22 cellular contexts compared by ENCODE assay signal in genomic region chr7:103887853-103888602, GRCh38.
DNase-seq lines count a peak whose midpoint lies in the region; ATAC-seq, FAIRE-seq and TF ChIP-seq lines count a peak whose summit lies in the region.
"Had no signal": no experiment of that assay in that cellular context is flagged by ENCODE, and none has a peak within 500 bp of the region (broad histone marks: within the 10 kb centered on the region; RNA-seq: fewer than 3 reads in every experiment).

No MANE protein-coding gene starts in this region.

- WGBS in H1 (ENCODE audit: extremely low coverage in 1 of 2, insufficient coverage in 1 of 2, insufficient read length in 1 of 2, insufficient replicate concordance in 2 of 2, low coverage in 1 of 2, low lambda C conversion rate in 2 of 2, missing lambda C conversion rate in 1 of 2), 2 experiments, result 86% methylated on average over 2 of the region's 2 CpGs; no CpG with 5 or more reads in 1 of the 2 experiments
- 67 to 83% methylated on average over 2 of the region's 2 CpGs for WGBS in lower leg skin, 2 donors

- H3K14ac ChIP-seq in H1 (ENCODE audit: insufficient read length), result no peak overlapping the region

- no peak overlapping the region for H3K4me3 Mint-ChIP-seq in MCF 10A (ENCODE audit: unreplicated experiment)
- H3K4me3 Mint-ChIP-seq: activated naive CD8-positive, alpha-beta T cell; activated T-cell treated with anti-CD3 and anti-CD28 coated beads, Interleukin-2, amount 50 U/mL, for 24 hours; naive thymus-derived CD8-positive, alpha-beta T cell had no signal

- TF ChIP-seq CTCF in GM12873 (IDR thresholded peaks at IDR 0.05; ENCODE audit: insufficient read depth, low read depth, low read length, missing control alignments) (peak; percentile 23), H1 (IDR thresholded peaks at IDR 0.05; ENCODE audit: control extremely low read depth in 1 of 3, insufficient read depth in 1 of 3, low read depth in 1 of 3, low read length in 3 of 3) (peak in 1 of 3 experiments; percentile 46; a peak in 2 of 4 replicates), MCF 10A (IDR thresholded peaks at IDR 0.05; ENCODE audit: unreplicated experiment) (no peak), lower leg skin (IDR thresholded peaks at IDR 0.05) (no peak)

- BruUV-seq in MCF 10A (replicated peaks; lab: Mats Ljungman, UMichigan), result no TSS peak

- H3K9me3 ChIP-seq in H1 (ENCODE audit: insufficient read depth in 2 of 2, low read depth in 1 of 2, low read length in 1 of 2), result no peaks in the 10 kb centered on the region
- H3K9me3 ChIP-seq: body of pancreas, Caco-2 had no signal

- no peaks in the 10 kb centered on the region for H3K9me3 Mint-ChIP-seq in MCF 10A (ENCODE audit: unreplicated experiment)

- no peak overlapping the region for H4K5ac ChIP-seq in H1 (ENCODE audit: insufficient read length, low read depth, low read length)

- no peaks in the 10 kb centered on the region for H3K23me2 ChIP-seq in H1 (ENCODE audit: low read depth, low read length)

- no peak overlapping the region for H3K9ac ChIP-seq in H1 (replicated peaks in 1 of 4; ENCODE audit: extremely low read depth in 1 of 4, low read depth in 3 of 4, low read length in 3 of 4)

- H3K4me1 ChIP-seq in H1 (replicated peaks in 1 of 4; ENCODE audit: control insufficient read depth in 3 of 4, insufficient read depth in 4 of 4, low read length in 3 of 4), result no peaks in the 10 kb centered on the region
- H3K4me1 ChIP-seq: body of pancreas had no signal

- no peak overlapping the region for H2AFZ ChIP-seq in H1 (ENCODE audit: low read length)

- FAIRE-seq in H1 (lab: Jason Lieb, UNC), result no peak

- H3K4ac ChIP-seq in H1 (replicated peaks; ENCODE audit: insufficient read length, low read depth, low read length), result no peak overlapping the region

- H3K27me3 Mint-ChIP-seq in MCF 10A (ENCODE audit: insufficient read depth, unreplicated experiment), result peaks cover 21% of the 10 kb centered on the region

- no peaks in the 10 kb centered on the region for H4K20me1 ChIP-seq in H1 (replicated peaks in 1 of 2; ENCODE audit: control insufficient read depth in 1 of 2, insufficient read depth in 2 of 2, low read length in 2 of 2)

- H2BK12ac ChIP-seq in H1 (ENCODE audit: low read depth, low read length), result no peak overlapping the region

- DNase-seq in A172 (ENCODE audit: low spot score) (peak; percentile 47), OCI-M1 (lab: John Stamatoyannopoulos, UW) (peak; percentile 2), H1 (ENCODE audit: low read depth in 1 of 2, low spot score in 2 of 2) (no peak), NCI-H2081 (lab: John Stamatoyannopoulos, UW) (no peak), MCF 10A (ENCODE audit: unreplicated experiment) (no peak), lower leg skin (ENCODE audit: low spot score in 2 of 2) (no peak)
- DNase-seq: activated CD4-positive, alpha-beta T cell treated with anti-CD3 and anti-CD28 coated beads, Interleukin-2, amount 50 U/mL, for 48 hours; activated T-cell treated with anti-CD3 and anti-CD28 coated beads, Interleukin-2, amount 50 U/mL, for 24 hours; body of pancreas; Caco-2; naive thymus-derived CD8-positive, alpha-beta T cell; NCI-H748 treated with DMSO at 0.1 percent for 48 hours; stimulated activated CD4-positive, alpha-beta T cell treated with anti-CD3 and anti-CD28 coated beads, Interleukin-4, amount 100 ng/mL, for 4 hours; stimulated activated CD8-positive, alpha-beta memory T cell treated with anti-CD3 and anti-CD28 coated beads, Interleukin-4, amount 100 ng/mL, for 48 hours; substantia nigra had no signal

- no peak overlapping the region for H2AK5ac ChIP-seq in H1 (ENCODE audit: low read depth, low read length)

- intact Hi-C loops in MCF 10A (cut with micrococcal nuclease), result no loop called here
- intact Hi-C loops in lower leg skin (cut with DNase I; ENCODE audit: low total_unique reads), result no loop called here

- no peak overlapping the region for H3K56ac ChIP-seq in H1 (replicated peaks; ENCODE audit: insufficient read length, low read depth, low read length)

- no peak overlapping the region for H2BK5ac ChIP-seq in H1 (ENCODE audit: low read depth, low read length)

- no peak overlapping the region for H3K23ac ChIP-seq in H1 (ENCODE audit: insufficient read length)

- no peaks in the 10 kb centered on the region for H3K36me3 ChIP-seq in H1 (ENCODE audit: control insufficient read depth in 2 of 4, insufficient read depth in 4 of 4, low read length in 3 of 4)

- H3K27ac ChIP-seq in H1 (ENCODE audit: low read depth, low read length), result no peak overlapping the region
- H3K27ac ChIP-seq: body of pancreas, dorsolateral prefrontal cortex, RWPE1, skin epidermis had no signal

- CTCF ChIA-PET in H1 (lab: Charles Lee; ENCODE audit: partially characterized antibody), result interaction anchor here (0.8 to 2.0 kb wide), 4 partner anchors 9 to 73 kb away, joined by 3 to 15 read pairs (median 4); no protein-coding TSS in a partner anchor
- CTCF ChIA-PET in MCF 10A (lab: Yijun Ruan, JAX), result interaction anchor here (0.6 to 0.7 kb wide), 2 partner anchors 14 to 384 kb away, joined by 3 to 4 read pairs; no protein-coding TSS in a partner anchor

- no peaks in the 10 kb centered on the region for H3K27me3 ChIP-seq in H1 (replicated peaks in 1 of 4; ENCODE audit: control insufficient read depth in 3 of 4, extremely low read depth in 1 of 4, insufficient read depth in 3 of 4, low read length in 3 of 4)
- H3K27me3 ChIP-seq: body of pancreas had no signal

- no peak for TF ChIP-seq EP300 in H1 (IDR thresholded peaks at IDR 0.05; ENCODE audit: borderline replicate concordance in 1 of 2, low read depth in 2 of 2, low read length in 2 of 2)

- no peak overlapping the region for H2BK120ac ChIP-seq in H1 (replicated peaks; ENCODE audit: low read depth, low read length)

- peak; percentile 20 to 40; a peak in 3 of 4 replicates for TF ChIP-seq RAD21 in H1 (IDR thresholded peaks at IDR 0.05 in 1 of 2, conservative IDR thresholded peaks at IDR 0.05 in 1 of 2; ENCODE audit: low read depth in 2 of 2, low read length in 2 of 2)

- no peak overlapping the region for H3K27ac Mint-ChIP-seq in MCF 10A (ENCODE audit: low read depth, unreplicated experiment)
- H3K27ac Mint-ChIP-seq: activated naive CD8-positive, alpha-beta T cell; activated T-cell treated with anti-CD3 and anti-CD28 coated beads, Interleukin-2, amount 50 U/mL, for 24 hours; naive thymus-derived CD8-positive, alpha-beta T cell had no signal

- no peak overlapping the region for H3K18ac ChIP-seq in H1 (ENCODE audit: extremely low read depth, low read length)

- H2BK15ac ChIP-seq in H1 (ENCODE audit: low read length), result no peak overlapping the region

- no peak overlapping the region for H2BK20ac ChIP-seq in H1 (ENCODE audit: low read length)

- no peak for TF ChIP-seq POLR2A in H1 (IDR thresholded peaks at IDR 0.05; ENCODE audit: control extremely low read depth in 1 of 2, low read depth in 2 of 2, low read length in 2 of 2)
- no peak for TF ChIP-seq POLR2A in lower leg skin (IDR thresholded peaks at IDR 0.05)

- no peaks in the 10 kb centered on the region for H3K79me2 ChIP-seq in H1 (ENCODE audit: control insufficient read depth in 1 of 2, insufficient read depth in 2 of 2, low read length in 2 of 2)

- no peaks in the 10 kb centered on the region for H3K79me1 ChIP-seq in H1 (ENCODE audit: low read depth, low read length)

- H3K4me3 ChIP-seq in H1 (ENCODE audit: extremely low read depth in 1 of 4, insufficient read depth in 2 of 4, low read depth in 3 of 4, low read length in 4 of 4), result no peak overlapping the region
- no peak overlapping the region for H3K4me3 ChIP-seq in lower leg skin (ENCODE audit: low read depth, poor library complexity, severe bottlenecking)
- H3K4me3 ChIP-seq: body of pancreas, dorsolateral prefrontal cortex, skin epidermis had no signal

- H4K91ac ChIP-seq in H1 (replicated peaks; ENCODE audit: insufficient read length, low read length), result no peak overlapping the region

- POLR2A ChIA-PET in H1 (lab: Charles Lee; ENCODE audit: partially characterized antibody) (no interaction called here), MCF 10A (lab: Yijun Ruan, JAX) (no interaction called here)

- H3K36me3 Mint-ChIP-seq in MCF 10A (ENCODE audit: insufficient read depth, unreplicated experiment), result no peaks in the 10 kb centered on the region
- H3K36me3 Mint-ChIP-seq: activated naive CD8-positive, alpha-beta T cell; naive thymus-derived CD8-positive, alpha-beta T cell had no signal

- no peaks in the 10 kb centered on the region for H3K4me1 Mint-ChIP-seq in MCF 10A (ENCODE audit: insufficient read depth, unreplicated experiment)
- H3K4me1 Mint-ChIP-seq: naive thymus-derived CD8-positive, alpha-beta T cell had no signal

- H4K8ac ChIP-seq in H1 (ENCODE audit: extremely low read depth, insufficient read depth, low read length), result no peak overlapping the region

- ATAC-seq in HG03139 (IDR thresholded peaks at IDR 0.05; ENCODE audit: unreplicated experiment), result no peak
- ATAC-seq: body of pancreas; esophagus mucosa; naive thymus-derived CD8-positive, alpha-beta T cell had no signal

- no peak overlapping the region for H3K4me2 ChIP-seq in H1 (ENCODE audit: insufficient read depth in 1 of 2, low read depth in 2 of 2, low read length in 2 of 2)

TF ChIP-seq in H1, 55 proteins besides CTCF, POLR2A, EP300 and RAD21 (continues in another document):
- TF ChIP-seq NRF1 (IDR thresholded peaks at IDR 0.05; ENCODE audit: low read depth, low read length) (no peak), PHF8 (conservative IDR thresholded peaks at IDR 0.05; ENCODE audit: low read depth, low read length) (no peak), ATF3 (IDR thresholded peaks at IDR 0.05; ENCODE audit: insufficient read depth, low read depth, low read length) (no peak), GABPA (IDR thresholded peaks at IDR 0.05; ENCODE audit: borderline replicate concordance, insufficient read depth, low read length) (no peak), GTF2F1 (IDR thresholded peaks at IDR 0.05; ENCODE audit: borderline replicate concordance, low read depth, low read length) (no peak), RBBP5 (IDR thresholded peaks at IDR 0.05; ENCODE audit: borderline replicate concordance, low read depth, low read length) (no peak), YY1 (IDR thresholded peaks at IDR 0.05; ENCODE audit: low read depth, low read length) (no peak), TEAD4 (IDR thresholded peaks at IDR 0.05; ENCODE audit: low read depth, low read length) (no peak), SIN3A (conservative IDR thresholded peaks at IDR 0.05 in 1 of 2, IDR thresholded peaks at IDR 0.05 in 1 of 2; ENCODE audit: low read depth in 1 of 2, low read length in 2 of 2) (no peak), FOSL1 (IDR thresholded peaks at IDR 0.05; ENCODE audit: insufficient read depth, low read depth, low read length) (no peak), SP4 (IDR thresholded peaks at IDR 0.05; ENCODE audit: low read length) (no peak)

Comparison
In these comparisons a context has a peak if more than half of its experiments do, and no peak if none do; other contexts are left out.
1. DNase-seq: peak in A172 (single experiment) and OCI-M1 (single experiment); none in H1 (0 of 2), NCI-H2081 (0 of 2), MCF 10A (single experiment) and lower leg skin (0 of 2).